ENCODE assay signal across 16 cellular contexts in the genomic region with DNA sequence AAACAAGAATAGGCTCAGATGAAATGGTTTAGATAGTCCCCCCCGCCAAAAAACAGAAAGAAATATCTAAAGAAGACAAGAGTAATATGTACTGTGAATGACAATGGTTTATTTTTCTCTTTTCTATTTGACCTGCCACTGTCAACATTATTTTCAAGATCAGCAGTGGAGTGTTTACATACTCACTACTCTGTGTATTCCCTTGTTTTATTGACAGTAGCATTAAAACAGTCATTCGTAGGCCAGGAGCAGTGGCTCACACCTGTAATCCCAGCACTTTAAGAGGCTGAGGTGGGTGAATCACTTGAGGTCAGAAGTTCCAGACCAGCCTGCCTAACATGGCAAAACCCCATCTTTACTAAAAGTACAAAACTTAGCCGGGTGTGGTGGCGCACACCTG.
DNase-seq lines count a peak whose midpoint lies in the region; ATAC-seq and TF ChIP-seq lines count a peak whose summit lies in the region.
"Had no signal": no experiment of that assay in that cellular context is flagged by ENCODE, and none has a peak within 500 bp of the region (broad histone marks: within the 10 kb centered on the region; RNA-seq: fewer than 3 reads in every experiment).

No MANE protein-coding gene starts in this region.

- H3K27me3 ChIP-seq in endodermal cell (ENCODE audit: control insufficient read depth, insufficient read depth, low read length, poor library complexity, severe bottlenecking), result no peaks in the 10 kb centered on the region
- H3K27me3 ChIP-seq: BLaER1 treated with 17β-estradiol and CSF1 and Interleukin-3, amounts not matched to agents 10 nM and 100 nM had no signal

- H3K9me3 Mint-ChIP-seq in endodermal cell, result no peaks in the 10 kb centered on the region
- H3K9me3 Mint-ChIP-seq: CD8-positive, alpha-beta T cell; GM23338 had no signal

- no peak overlapping the region for H3K27ac Mint-ChIP-seq in endodermal cell
- H3K27ac Mint-ChIP-seq: CD8-positive, alpha-beta T cell; GM23338 had no signal

- in situ Hi-C loops in GM13977 (cut with MboI; ENCODE audit: low pct_unique_long_range_greater_than_20kb, low sequenced_read_pairs, unreplicated experiment), result no loop called here

- H3K27ac ChIP-seq in VCaP (peak overlapping the region; percentile 64), endodermal cell (ENCODE audit: low read depth, low read length) (no peak overlapping the region)
- H3K27ac ChIP-seq: BLaER1 treated with 17β-estradiol and CSF1 and Interleukin-3, amounts not matched to agents 10 nM and 100 nM had no signal

- no peaks in the 10 kb centered on the region for H3K36me3 Mint-ChIP-seq in endodermal cell (ENCODE audit: low read depth)
- H3K36me3 Mint-ChIP-seq: CD8-positive, alpha-beta T cell had no signal

- no peak for TF ChIP-seq CTCF in VCaP (conservative IDR thresholded peaks at IDR 0.05)
- TF ChIP-seq CTCF in GM13977 (IDR thresholded peaks at IDR 0.05; ENCODE audit: extremely low read depth, insufficient read depth, missing control alignments), result no peak
- TF ChIP-seq CTCF in endodermal cell (conservative IDR thresholded peaks at IDR 0.05), result no peak

- no peak overlapping the region for H3K9ac ChIP-seq in endodermal cell (ENCODE audit: extremely low read depth, low read length, poor library complexity, severe bottlenecking)
- H3K9ac ChIP-seq: BLaER1 treated with 17β-estradiol and CSF1 and Interleukin-3, amounts not matched to agents 10 nM and 100 nM had no signal

- ATAC-seq in GM19397 (IDR thresholded peaks at IDR 0.05; ENCODE audit: unreplicated experiment), result no peak
- ATAC-seq: CD8-positive, alpha-beta T cell; GM23338 had no signal

- H3K4me1 ChIP-seq in endodermal cell (ENCODE audit: control insufficient read depth, insufficient read depth, low read length), result no peaks in the 10 kb centered on the region
- H3K4me1 ChIP-seq: BLaER1 treated with 17β-estradiol and CSF1 and Interleukin-3, amounts not matched to agents 10 nM and 100 nM had no signal

- H3K4me1 Mint-ChIP-seq in endodermal cell, result peaks cover 3% of the 10 kb centered on the region
- H3K4me1 Mint-ChIP-seq: GM23338 had no signal

- no peaks in the 10 kb centered on the region for H3K27me3 Mint-ChIP-seq in endodermal cell (ENCODE audit: insufficient read depth)

- no peak overlapping the region for H3K4me3 Mint-ChIP-seq in endodermal cell
- H3K4me3 Mint-ChIP-seq: CD8-positive, alpha-beta T cell; GM23338 had no signal

- DNase-seq in DMS153 treated with DMSO at 0.1 percent for 48 hours (lab: John Stamatoyannopoulos, UW; ENCODE audit: unreplicated experiment) (peak; percentile 30), NCI-H2029 (lab: John Stamatoyannopoulos, UW) (peak; percentile 77), NCI-H510A treated with DMSO at 0.1 percent for 48 hours (lab: John Stamatoyannopoulos, UW) (peak; percentile 64), GM13977 (ENCODE audit: low spot score) (no peak), endodermal cell (no peak)
- DNase-seq: CD8-positive, alpha-beta T cell; DND-41; HCEC 1CT; NCI-H1105 treated with DMSO at 0.1 percent for 48 hours; NCI-H187 treated with DMSO at 0.1 percent for 48 hours; T-helper 1 cell; T1000 had no signal

- H3K36me3 ChIP-seq in endodermal cell (ENCODE audit: control insufficient read depth, insufficient read depth, low read length), result no peaks in the 10 kb centered on the region
- H3K36me3 ChIP-seq: BLaER1 treated with 17β-estradiol and CSF1 and Interleukin-3, amounts not matched to agents 10 nM and 100 nM had no signal

- no peaks in the 10 kb centered on the region for H3K9me3 ChIP-seq in endodermal cell (ENCODE audit: control insufficient read depth, low read length)
- H3K9me3 ChIP-seq: BLaER1 treated with 17β-estradiol and CSF1 and Interleukin-3, amounts not matched to agents 10 nM and 100 nM had no signal

- 94 to 100% methylated on average over 1 to 4 of the region's 4 CpGs for WGBS in endodermal cell (ENCODE audit: insufficient coverage in 1 of 2, insufficient read length in 1 of 2), 2 experiments

- no peak overlapping the region for H3K4me3 ChIP-seq in endodermal cell (ENCODE audit: low read length)
- H3K4me3 ChIP-seq: BLaER1 treated with 17β-estradiol and CSF1 and Interleukin-3, amounts not matched to agents 10 nM and 100 nM; GM23338 had no signal

Comparison
In these comparisons a context has a peak if more than half of its experiments do, and no peak if none do; other contexts are left out.
1. DNase-seq: peak in DMS153 treated with DMSO at 0.1 percent for 48 hours (single experiment), NCI-H2029 (single experiment) and NCI-H510A treated with DMSO at 0.1 percent for 48 hours (single experiment); none in GM13977 (single experiment) and endodermal cell (single experiment).